Comparison of ENCODE assay signal across 26 cellular contexts in genomic region chr2:47741637-47742036, GRCh38. TPM values are rescaled to one million over a fixed set of nuclear protein-coding genes. Genes with fewer than 3 reads are reported as not detected.
DNase-seq lines count a peak whose midpoint lies in the region; ATAC-seq and TF ChIP-seq lines count a peak whose summit lies in the region.
"Had no signal": no experiment of that assay in that cellular context is flagged by ENCODE, and none has a peak within 500 bp of the region (broad histone marks: within the 10 kb centered on the region; RNA-seq: fewer than 3 reads in every experiment).

No MANE protein-coding gene starts in this region.

- H3K9me2 ChIP-seq in SU-DHL-6 (replicated peaks; ENCODE audit: insufficient read depth, low read length) = no peaks in the 10 kb centered on the region

- H3K4me3 ChIP-seq in GM12865 (ENCODE audit: low read depth, low read length) (no peak overlapping the region), SU-DHL-6 (ENCODE audit: insufficient read depth, low read length, poor library complexity, severe bottlenecking) (no peak overlapping the region), osteoblast (ENCODE audit: insufficient read depth, low read length) (no peak overlapping the region), right cardiac atrium (ENCODE audit: low read length) (no peak overlapping the region)
- H3K4me3 ChIP-seq: Peyer's patch, SK-N-MC had no signal

- no peaks in the 10 kb centered on the region for H3K9me3 ChIP-seq in SU-DHL-6 (ENCODE audit: insufficient read depth, low read length)
- H3K9me3 ChIP-seq in osteoblast (ENCODE audit: low read depth, low read length) = no peaks in the 10 kb centered on the region
- no peaks in the 10 kb centered on the region for H3K9me3 ChIP-seq in right cardiac atrium (ENCODE audit: control insufficient read depth, low read length)
- H3K9me3 ChIP-seq: Peyer's patch had no signal

- H3K79me2 ChIP-seq in SU-DHL-6 (ENCODE audit: insufficient read depth, low read length) (peaks cover 50% of the 10 kb centered on the region), osteoblast (ENCODE audit: insufficient read depth, low read length) (no peaks in the 10 kb centered on the region)

- intact Hi-C loops in posterior vena cava (cut with DNase I) (no loop called here), right cardiac atrium (cut with DNase I) (no loop called here)

- H3K4me1 ChIP-seq in osteoblast (ENCODE audit: insufficient read depth, low read length) (no peaks in the 10 kb centered on the region), right cardiac atrium (ENCODE audit: control insufficient read depth, insufficient read depth, low read length) (no peaks in the 10 kb centered on the region)
- H3K4me1 ChIP-seq: Peyer's patch had no signal

- H3K27ac ChIP-seq in SU-DHL-6 (ENCODE audit: low read depth, low read length) (peak overlapping the region; percentile 65), osteoblast (ENCODE audit: low read depth, low read length) (no peak overlapping the region), right cardiac atrium (ENCODE audit: low read length) (no peak overlapping the region)
- H3K27ac ChIP-seq: Peyer's patch, SK-N-MC had no signal

- H2AFZ ChIP-seq in SU-DHL-6 (ENCODE audit: low read depth, low read length, severe bottlenecking) = no peak overlapping the region
- H2AFZ ChIP-seq in osteoblast (ENCODE audit: low read length) = no peak overlapping the region

- no peak for TF ChIP-seq CTCF in GM12865 (IDR thresholded peaks at IDR 0.05; ENCODE audit: insufficient read depth, low read depth, low read length, missing control alignments)
- TF ChIP-seq CTCF in SU-DHL-6 (IDR thresholded peaks at IDR 0.05; ENCODE audit: insufficient read depth, low read length, poor library complexity, severe bottlenecking) = no peak
- no peak for TF ChIP-seq CTCF in osteoblast (IDR thresholded peaks at IDR 0.05; ENCODE audit: extremely low read depth, low read depth, low read length)

- WGBS in right cardiac atrium = 52% methylated on average over 3 of the region's 3 CpGs

- H3K9ac ChIP-seq in SU-DHL-6 (ENCODE audit: low read length) = peak overlapping the region; percentile 21; the same call in 1 of the 2 replicates

- peaks cover 19% of the 10 kb centered on the region; the same call in 1 of the 2 replicates for H3F3A ChIP-seq in SU-DHL-6 (ENCODE audit: insufficient read depth)

- peak; percentile 45 for DNase-seq in GM12865 (ENCODE audit: low read depth)
- no peak for DNase-seq in posterior vena cava (ENCODE audit: low spot score)
- DNase-seq in osteoblast (ENCODE audit: insufficient read length, low spot score, missing footprints) = no peak
- no peak for DNase-seq in right cardiac atrium
- DNase-seq: C1 segment of cervical spinal cord; CD4-positive, alpha-beta memory T cell; COR-L47; DMS53; GOT3; HCEC 1CT; Kasumi-1; NCI-H1092 treated with DMSO at 0.1 percent for 48 hours; NCI-H1436; NCI-H187 treated with DMSO at 0.1 percent for 48 hours; NCI-H2107; NCI-H446; NCI-H524 treated with DMSO at 0.1 percent for 48 hours; NCI-H774; Peyer's patch; SHP77 treated with DMSO at 0.1 percent for 48 hours; SW 1271 had no signal

- ATAC-seq in HG02885 (IDR thresholded peaks at IDR 0.05; ENCODE audit: poor library complexity, unreplicated experiment) (peak; percentile 23), HG02884 (IDR thresholded peaks at IDR 0.05; ENCODE audit: unreplicated experiment) (no peak), right cardiac atrium (no peak)
- ATAC-seq: HepG2 had no signal

- H3K36me3 ChIP-seq in SU-DHL-6 (ENCODE audit: low read length) (peaks cover 45% of the 10 kb centered on the region), osteoblast (ENCODE audit: insufficient read depth, low read length) (no peaks in the 10 kb centered on the region)
- H3K36me3 ChIP-seq: Peyer's patch had no signal

- H3K27me3 ChIP-seq in SU-DHL-6 (ENCODE audit: low read length) = no peaks in the 10 kb centered on the region
- H3K27me3 ChIP-seq in osteoblast (ENCODE audit: insufficient read depth, low read length) = peaks cover 22% of the 10 kb centered on the region
- H3K27me3 ChIP-seq in right cardiac atrium (ENCODE audit: control insufficient read depth, insufficient read depth) = no peaks in the 10 kb centered on the region
- H3K27me3 ChIP-seq: Peyer's patch had no signal

- H3K4me2 ChIP-seq in SU-DHL-6 (ENCODE audit: low read depth, low read length, poor library complexity, severe bottlenecking) (peak overlapping the region; percentile 2), osteoblast (ENCODE audit: insufficient read depth, low read length) (no peak overlapping the region)

- no peaks in the 10 kb centered on the region for H4K20me1 ChIP-seq in SU-DHL-6 (ENCODE audit: low read depth, low read length)
- no peaks in the 10 kb centered on the region for H4K20me1 ChIP-seq in osteoblast (ENCODE audit: insufficient read depth, low read length)

RNA-seq across cellular contexts. Expression of gene MSH6, which starts 41.3 kb away (rescaled TPM):
- total RNA-seq in posterior vena cava (10 to 100 TPM; 30.8 to 36.3 TPM), osteoblast (29.2 and 35.8 TPM in 2 replicates), right cardiac atrium (10 to 100 TPM; 22.1 to 26.1 (median 25.2) TPM)
- 6.5 TPM for polyA plus RNA-seq in right cardiac atrium
